In the genomic region with DNA sequence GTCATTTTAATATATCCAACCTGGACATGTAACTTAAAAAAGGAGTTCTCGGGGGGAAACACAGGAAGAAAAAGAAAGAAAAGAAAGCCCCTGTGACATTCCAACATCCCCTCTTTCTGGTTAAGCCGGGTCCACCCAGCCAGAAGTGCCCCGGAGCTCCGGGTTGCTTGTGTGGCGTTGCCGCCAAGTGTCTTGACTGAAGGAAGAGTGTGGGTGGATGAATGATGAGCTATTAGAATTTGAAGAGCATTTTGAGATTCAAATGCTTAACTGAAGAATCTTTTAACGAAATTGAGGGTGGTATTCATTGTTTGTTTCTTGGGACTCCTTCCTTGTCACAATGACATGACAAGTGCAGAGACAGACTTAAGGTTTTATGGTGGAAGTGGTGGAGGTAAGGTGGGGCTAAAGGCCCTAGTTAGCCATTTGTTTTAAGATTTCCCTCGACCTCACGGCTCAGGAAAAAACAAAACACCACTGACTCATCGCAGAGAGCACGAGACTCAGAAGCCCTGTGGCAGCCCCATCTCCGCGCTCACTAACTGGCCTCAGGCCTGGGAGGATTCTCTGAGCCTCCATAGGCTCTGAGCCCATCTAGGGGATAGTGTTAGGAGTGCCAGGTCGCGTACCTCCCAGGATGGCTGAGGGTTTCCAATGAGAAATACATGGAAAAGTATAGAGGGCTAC, we compare ENCODE assay signal across 9 cellular contexts. TPM values are rescaled to one million over a fixed set of nuclear protein-coding genes. Genes with fewer than 3 reads are reported as not detected.
DNase-seq lines count a peak whose midpoint lies in the region; ATAC-seq and TF ChIP-seq lines count a peak whose summit lies in the region.
"Had no signal": no experiment of that assay in that cellular context is flagged by ENCODE, and none has a peak within 500 bp of the region (broad histone marks: within the 10 kb centered on the region; RNA-seq: fewer than 3 reads in every experiment).

No MANE protein-coding gene starts in this region.

- peaks cover 0 to 54% (median 0%) of the 10 kb centered on the region in 7 donors for H3K27me3 ChIP-seq in heart right ventricle

- H3K4me1 ChIP-seq in heart right ventricle, result peaks cover 0 to 19% (median 11%) of the 10 kb centered on the region in 9 donors
- H3K4me1 ChIP-seq in urinary bladder (ENCODE audit: insufficient read depth), result no peaks in the 10 kb centered on the region

- intact Hi-C loops in heart right ventricle (cut with DNase I) (loop anchor here in 3 of 10 donors (5.0 to 10.0 kb wide), 3 partner anchors 134 to 257 kb away; no protein-coding TSS in a partner anchor), cardiac septum (cut with DNase I) (loop anchor here (10.0 kb wide), 1 partner anchor 254 kb away; no protein-coding TSS in a partner anchor), posterior vena cava (cut with DNase I) (no loop called here)

- H3K4me3 ChIP-seq in heart right ventricle (peak overlapping the region in 1 of 10 donors; percentile 66), urinary bladder (ENCODE audit: low read depth, low read length) (no peak overlapping the region)
- H3K4me3 ChIP-seq: K562 had no signal

- no peak for ATAC-seq in heart right ventricle

- DNase-seq in heart right ventricle (no peak), cardiac septum (ENCODE audit: low spot score) (no peak), caudate nucleus (lab: John Stamatoyannopoulos, UW) (peak in 5 of 61 donors; percentile 2 to 13 (median 12)), medulla oblongata (ENCODE audit: extremely low spot score) (peak; percentile 49), NK-92 (lab: John Stamatoyannopoulos, UW; ENCODE audit: unreplicated experiment) (no peak), posterior vena cava (ENCODE audit: low spot score) (no peak), SIG-M5 (lab: John Stamatoyannopoulos, UW) (no peak)

- peak overlapping the region in 9 of 10 donors; percentile 50 to 81 (median 71) for H3K27ac ChIP-seq in heart right ventricle
- H3K27ac ChIP-seq in caudate nucleus (ENCODE audit: low read depth, low read length), result peak overlapping the region; percentile 0
- H3K27ac ChIP-seq in urinary bladder (ENCODE audit: low read depth), result peak overlapping the region; percentile 91

- no peak for TF ChIP-seq CTCF in heart right ventricle (IDR thresholded peaks at IDR 0.05)

- H3K36me3 ChIP-seq in heart right ventricle, result no peaks in the 10 kb centered on the region
- H3K36me3 ChIP-seq in urinary bladder (ENCODE audit: insufficient read depth), result no peaks in the 10 kb centered on the region

- H3K9me3 ChIP-seq in heart right ventricle, result no peaks in the 10 kb centered on the region

- WGBS in heart right ventricle, 2 donors, result 70 to 74% methylated on average over 15 of the region's 15 CpGs
- WGBS in urinary bladder, result 49% methylated on average over 15 of the region's 15 CpGs

RNA-seq across cellular contexts. Expression of a gene that starts 1.8 kb away (rescaled TPM):
- total RNA-seq in heart right ventricle, result 1 to 10 TPM; 2.7 to 9.1 (median 5.5) TPM
- under 1 TPM; 0.51 to 0.77 TPM for polyA plus RNA-seq in heart right ventricle
- total RNA-seq in cardiac septum, result 10.5 TPM
- total RNA-seq in urinary bladder, result 23.2 TPM
- 8.1 TPM for polyA plus RNA-seq in urinary bladder
- total RNA-seq in posterior vena cava, result 10 to 100 TPM; 24.8 to 27.2 TPM

Comparison
In these comparisons a context has a peak if more than half of its experiments do, and no peak if none do; other contexts are left out.
1. H3K27ac ChIP-seq: peak in every context shown above with its lines; median percentile 91 in urinary bladder; 71 in heart right ventricle; 0 in caudate nucleus.